Comparison of ENCODE assay signal across 19 cellular contexts in the genomic region with DNA sequence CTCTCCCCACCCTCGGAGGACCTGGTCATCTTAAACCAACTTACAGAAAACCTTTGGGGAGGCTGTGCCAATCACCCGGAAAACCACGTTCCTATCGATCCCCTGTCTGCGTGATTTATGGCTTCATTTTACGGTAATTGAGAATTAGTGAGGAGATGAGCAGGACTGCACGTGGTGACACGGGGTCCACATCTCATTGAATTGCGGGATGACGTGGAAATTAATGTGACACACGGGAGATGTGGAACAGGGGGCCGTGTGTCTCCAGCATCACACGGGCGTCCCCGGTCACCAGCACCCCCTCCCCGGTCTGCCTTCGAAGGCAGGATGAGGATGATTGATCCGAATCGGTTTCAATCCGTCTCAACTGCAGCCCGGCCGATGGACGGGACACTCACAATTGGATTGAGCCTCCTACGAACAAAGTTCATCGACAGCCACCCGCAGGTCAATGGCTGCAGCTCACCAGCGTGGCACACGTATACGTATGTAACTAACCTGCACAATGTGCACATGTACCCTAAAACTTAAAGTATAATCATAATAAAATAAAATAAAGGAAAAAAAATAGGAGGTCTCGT.
DNase-seq lines count a peak whose midpoint lies in the region; TF ChIP-seq lines count a peak whose summit lies in the region.
"Had no signal": no experiment of that assay in that cellular context is flagged by ENCODE, and none has a peak within 500 bp of the region (broad histone marks: within the 10 kb centered on the region; RNA-seq: fewer than 3 reads in every experiment).

No MANE protein-coding gene starts in this region.

- TF ChIP-seq EP300 in transverse colon (IDR thresholded peaks at IDR 0.05; ENCODE audit: low read depth), result no peak

- TF ChIP-seq POLR2A in transverse colon (IDR thresholded peaks at IDR 0.05), result no peak

- H3K4ac ChIP-seq in mesendoderm (ENCODE audit: low read depth, low read length), result no peak overlapping the region

- TF ChIP-seq CTCF in endodermal cell (conservative IDR thresholded peaks at IDR 0.05) (peak; percentile 12), transverse colon (IDR thresholded peaks at IDR 0.05) (no peak)

- POLR2A ChIA-PET in CD4-positive, alpha-beta memory T cell (lab: Charles Lee; ENCODE audit: partially characterized antibody), result no interaction called here

- H4K5ac ChIP-seq in mesendoderm (ENCODE audit: low read length), result no peak overlapping the region

- H3K79me2 ChIP-seq in mesendoderm (ENCODE audit: control insufficient read depth, insufficient read depth, low read length), result no peaks in the 10 kb centered on the region

- peaks cover 33% of the 10 kb centered on the region for H3K27me3 Mint-ChIP-seq in endodermal cell (ENCODE audit: insufficient read depth)
- peaks cover 2 to 8% of the 10 kb centered on the region in 2 donors for H3K27me3 Mint-ChIP-seq in CD4-positive, alpha-beta memory T cell

- H3K36me3 ChIP-seq in endodermal cell (ENCODE audit: control insufficient read depth, insufficient read depth, low read length), result no peaks in the 10 kb centered on the region
- H3K36me3 ChIP-seq in mesendoderm (ENCODE audit: control insufficient read depth, insufficient read depth, low read length), result no peaks in the 10 kb centered on the region
- no peaks in the 10 kb centered on the region for H3K36me3 ChIP-seq in CD4-positive, alpha-beta memory T cell (ENCODE audit: insufficient read depth, low read length)
- H3K36me3 ChIP-seq in transverse colon, result no peaks in the 10 kb centered on the region

- H3K4me2 ChIP-seq in mesendoderm (ENCODE audit: low read length), result no peak overlapping the region
- H3K4me2 ChIP-seq: KMS-11 had no signal

- H3K9ac ChIP-seq in endodermal cell (ENCODE audit: extremely low read depth, low read length, poor library complexity, severe bottlenecking) (no peak overlapping the region), mesendoderm (ENCODE audit: low read length) (no peak overlapping the region)
- H3K9ac ChIP-seq: KMS-11 had no signal

- H3K4me1 ChIP-seq in endodermal cell (ENCODE audit: control insufficient read depth, insufficient read depth, low read length) (peaks cover 3% of the 10 kb centered on the region), mesendoderm (ENCODE audit: control insufficient read depth, low read depth, low read length) (no peaks in the 10 kb centered on the region), transverse colon (no peaks in the 10 kb centered on the region)
- no peaks in the 10 kb centered on the region for H3K4me1 ChIP-seq in CD4-positive, alpha-beta memory T cell (ENCODE audit: insufficient read depth, low read length)

- intact Hi-C loops in CD4-positive, alpha-beta memory T cell (cut with micrococcal nuclease), result no loop called here
- intact Hi-C loops in transverse colon (cut with DNase I; ENCODE audit: low total_unique reads), result no loop called here

- H3K27ac Mint-ChIP-seq in endodermal cell, result no peak overlapping the region
- no peak overlapping the region for H3K27ac Mint-ChIP-seq in CD4-positive, alpha-beta memory T cell
- H3K27ac Mint-ChIP-seq: CD14-positive monocyte had no signal

- no peak overlapping the region for H2BK120ac ChIP-seq in mesendoderm (ENCODE audit: low read depth, low read length)

- no peaks in the 10 kb centered on the region for H3K9me3 Mint-ChIP-seq in endodermal cell
- H3K9me3 Mint-ChIP-seq in CD4-positive, alpha-beta memory T cell, result peaks cover 0 to 11% (median 2%) of the 10 kb centered on the region in 8 donors

- H3K56ac ChIP-seq in mesendoderm (ENCODE audit: low read length), result peak overlapping the region; percentile 15

- H3K23ac ChIP-seq in mesendoderm (ENCODE audit: low read length), result no peak overlapping the region

- WGBS in endodermal cell (ENCODE audit: insufficient coverage in 1 of 2, insufficient read length in 1 of 2), 2 experiments, result 17 to 21% methylated on average over 25 to 30 of the region's 30 CpGs
- no CpG with 5 or more reads among the region's 30 CpGs for WGBS in mesendoderm (ENCODE audit: extremely low coverage, insufficient coverage, low lambda C conversion rate)
- 35 to 39% methylated on average over 11 to 30 of the region's 30 CpGs for WGBS in transverse colon (ENCODE audit: low coverage in 1 of 2), 2 donors

- H3K27me3 ChIP-seq in endodermal cell (ENCODE audit: control insufficient read depth, insufficient read depth, low read length, poor library complexity, severe bottlenecking), result peaks cover 21% of the 10 kb centered on the region
- H3K27me3 ChIP-seq in mesendoderm (ENCODE audit: insufficient read depth, low read length, poor library complexity), result no peaks in the 10 kb centered on the region
- H3K27me3 ChIP-seq in CD4-positive, alpha-beta memory T cell (ENCODE audit: insufficient read depth, low read length), result no peaks in the 10 kb centered on the region
- peaks cover 14% of the 10 kb centered on the region for H3K27me3 ChIP-seq in transverse colon

- peak; percentile 17 for DNase-seq in activated effector memory CD4-positive, alpha-beta T cell treated with anti-CD3 and anti-CD28 coated beads, Interleukin-2, amount 50 U/mL, for 16 hours
- no peak for DNase-seq in activated effector memory CD4-positive, alpha-beta T cell treated with Interleukin-2 at 50 U/mL for 16 hours
- DNase-seq in endodermal cell (peak; percentile 70), mesendoderm (no peak), middle frontal gyrus (ENCODE audit: extremely low spot score, low spot score) (no peak), transverse colon (no peak), NCI-H345 treated with DMSO at 0.1 percent for 48 hours (lab: John Stamatoyannopoulos, UW; ENCODE audit: unreplicated experiment) (no peak)
- no peak for DNase-seq in CD4-positive, alpha-beta memory T cell
- DNase-seq: 8988T, COR-L47, DMS 273 treated with DMSO at 0.1 percent for 48 hours, DND-41, GDM1, NCI-H1436, NCI-H1930, NCI-H226, NCI-H524 treated with DMSO at 0.1 percent for 48 hours had no signal

- H3K27ac ChIP-seq in endodermal cell (ENCODE audit: low read depth, low read length) (peak overlapping the region; percentile 75), mesendoderm (ENCODE audit: low read depth, low read length) (no peak overlapping the region), transverse colon (no peak overlapping the region)
- H3K27ac ChIP-seq in CD4-positive, alpha-beta memory T cell (ENCODE audit: low read depth, low read length), result no peak overlapping the region
- H3K27ac ChIP-seq: KMS-11 had no signal

- H4K8ac ChIP-seq in mesendoderm (ENCODE audit: low read depth, low read length), result no peak overlapping the region

- no peaks in the 10 kb centered on the region for H3K79me1 ChIP-seq in mesendoderm (ENCODE audit: low read length)

- no peak overlapping the region for H2BK15ac ChIP-seq in mesendoderm (replicated peaks; ENCODE audit: low read depth)

- in situ Hi-C loops in transverse colon (cut with MboI; ENCODE audit: low pct_ligation_motif_present in 1 of 4, low pct_unique_long_range_greater_than_20kb in 1 of 4, low sequenced_read_pairs in 3 of 4), result no loop called here

- peak overlapping the region; percentile 22 for H3K4me3 Mint-ChIP-seq in endodermal cell
- H3K4me3 Mint-ChIP-seq in CD4-positive, alpha-beta memory T cell, result no peak overlapping the region

- no peak overlapping the region for H2BK5ac ChIP-seq in mesendoderm (ENCODE audit: low read length)

- peak overlapping the region; percentile 66 for H3K4me3 ChIP-seq in endodermal cell (ENCODE audit: low read length)
- no peak overlapping the region for H3K4me3 ChIP-seq in mesendoderm (ENCODE audit: low read length)
- H3K4me3 ChIP-seq in CD4-positive, alpha-beta memory T cell (ENCODE audit: low read length in 2 of 2), result no peak overlapping the region
- H3K4me3 ChIP-seq in transverse colon, result no peak overlapping the region

- no peak overlapping the region for H3K18ac ChIP-seq in mesendoderm (ENCODE audit: low read length)

- peaks cover 20% of the 10 kb centered on the region for H3K4me1 Mint-ChIP-seq in endodermal cell
- peaks cover 0 to 6% (median under 1%) of the 10 kb centered on the region in 4 donors for H3K4me1 Mint-ChIP-seq in CD4-positive, alpha-beta memory T cell
- H3K4me1 Mint-ChIP-seq: CD14-positive monocyte had no signal

- H3K36me3 Mint-ChIP-seq in endodermal cell (ENCODE audit: low read depth), result no peaks in the 10 kb centered on the region
- H3K36me3 Mint-ChIP-seq in CD4-positive, alpha-beta memory T cell, result peaks cover 0 to 1% of the 10 kb centered on the region in 2 donors

- H2AK5ac ChIP-seq in mesendoderm (ENCODE audit: low read length), result no peak overlapping the region

- H3K9me3 ChIP-seq in endodermal cell (ENCODE audit: control insufficient read depth, low read length) (no peaks in the 10 kb centered on the region), transverse colon (no peaks in the 10 kb centered on the region)
- no peaks in the 10 kb centered on the region for H3K9me3 ChIP-seq in CD4-positive, alpha-beta memory T cell (ENCODE audit: control insufficient read depth in 1 of 2, low read length in 2 of 2)

- CTCF ChIA-PET in CD4-positive, alpha-beta memory T cell (lab: Charles Lee; ENCODE audit: partially characterized antibody), result no interaction called here

Comparison
In these comparisons a context has a peak if more than half of its experiments do, and no peak if none do; other contexts are left out.
1. DNase-seq: peak in activated effector memory CD4-positive, alpha-beta T cell treated with anti-CD3 and anti-CD28 coated beads, Interleukin-2, amount 50 U/mL, for 16 hours (single experiment) and endodermal cell (single experiment); none in activated effector memory CD4-positive, alpha-beta T cell treated with Interleukin-2 at 50 U/mL for 16 hours (single experiment), mesendoderm (single experiment), middle frontal gyrus (single experiment), CD4-positive, alpha-beta memory T cell (0 of 5), transverse colon (single experiment) and NCI-H345 treated with DMSO at 0.1 percent for 48 hours (single experiment).